8 cellular contexts compared by ENCODE assay signal in the genomic region with DNA sequence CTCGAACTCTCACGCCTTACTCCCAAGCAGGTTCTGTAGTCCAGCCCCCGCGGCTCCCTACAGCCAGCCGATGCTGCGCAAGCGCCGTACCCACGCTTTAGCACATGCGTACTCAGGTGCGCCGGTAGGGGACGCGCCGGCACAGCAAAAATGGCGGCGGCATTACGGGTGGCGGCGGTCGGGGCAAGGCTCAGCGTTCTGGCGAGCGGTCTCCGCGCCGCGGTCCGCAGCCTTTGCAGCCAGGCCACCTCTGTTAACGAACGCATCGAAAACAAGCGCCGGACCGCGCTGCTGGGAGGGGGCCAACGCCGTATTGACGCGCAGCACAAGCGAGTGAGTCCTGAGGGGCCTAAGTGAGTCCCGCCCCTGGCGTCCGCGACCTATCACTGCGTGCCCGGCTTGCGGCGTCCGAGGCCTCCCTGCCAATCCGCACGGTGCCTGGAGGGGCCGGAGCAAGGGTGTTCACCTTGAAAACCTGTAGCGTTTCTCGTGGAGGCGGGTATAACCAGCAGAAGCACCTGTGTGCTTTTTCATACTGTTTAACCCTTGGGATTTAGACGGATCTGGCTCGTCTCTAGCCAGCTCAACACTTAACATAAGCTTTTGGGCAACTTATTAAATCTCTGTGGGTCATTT. TPM values are rescaled to one million over a fixed set of nuclear protein-coding genes. Genes with fewer than 3 reads are reported as not detected.
DNase-seq lines count a peak whose midpoint lies in the region; ATAC-seq and TF ChIP-seq lines count a peak whose summit lies in the region.

Gene PCCB (plus strand): TSS at position 115 of the 636 bp plus-strand sequence. CDS start 36 bp downstream, at position 151.

- H3K27me3 Mint-ChIP-seq in activated naive CD8-positive, alpha-beta T cell treated with anti-CD3 and anti-CD28 coated beads for 36 hours = no peaks in the 10 kb centered on the region

- H3K4me1 ChIP-seq in ovary (ENCODE audit: insufficient read depth) = peaks cover 1% of the 10 kb centered on the region
- H3K4me1 ChIP-seq in thyroid gland = peaks cover 13 to 16% of the 10 kb centered on the region in 2 donors

- no peaks in the 10 kb centered on the region for H3K9me3 Mint-ChIP-seq in activated naive CD8-positive, alpha-beta T cell treated with anti-CD3 and anti-CD28 coated beads for 36 hours

- no peaks in the 10 kb centered on the region for H3K36me3 ChIP-seq in ovary
- no peaks in the 10 kb centered on the region for H3K36me3 ChIP-seq in thyroid gland

- no peaks in the 10 kb centered on the region for H3K9me3 ChIP-seq in ovary
- H3K9me3 ChIP-seq in thyroid gland = no peaks in the 10 kb centered on the region

- TF ChIP-seq CTCF in GM12865 (IDR thresholded peaks at IDR 0.05; ENCODE audit: insufficient read depth, low read depth, low read length, missing control alignments) = peak; percentile 63
- peak; percentile 95 to 99 (median 96) for TF ChIP-seq CTCF in ovary (IDR thresholded peaks at IDR 0.05)
- peak; percentile 62 to 90 (median 84) for TF ChIP-seq CTCF in thyroid gland (IDR thresholded peaks at IDR 0.05)

- H3K27me3 ChIP-seq in ovary (no peaks in the 10 kb centered on the region), thyroid gland (no peaks in the 10 kb centered on the region)

- peak; percentile 98 for DNase-seq in GM12865 (ENCODE audit: low read depth)
- peak; percentile 97 for DNase-seq in NCI-H1105 (lab: John Stamatoyannopoulos, UW)
- DNase-seq in SKM-1 treated with dmso at 0.1 percent for 144 hours (lab: John Stamatoyannopoulos, UW; ENCODE audit: unreplicated experiment) = peak; percentile 83
- peak; percentile 94 for DNase-seq in activated naive CD8-positive, alpha-beta T cell treated with anti-CD3 and anti-CD28 coated beads for 36 hours
- peak; percentile 82 to 96 (median 92) for DNase-seq in head of caudate nucleus
- peak; percentile 92 to 96 (median 93) for DNase-seq in ovary
- DNase-seq in thyroid gland = peak; percentile 97 to 98

- peak within 1 kb of the TSS; percentile 84 for H3K4me3 ChIP-seq in GM12865 (ENCODE audit: low read depth, low read length)
- H3K4me3 ChIP-seq in ovary = peak within 1 kb of the TSS; percentile 72
- H3K4me3 ChIP-seq in thyroid gland (replicated peaks in 1 of 3) = peak within 1 kb of the TSS; percentile 11 to 79 (median 14)

- 0% methylated on average over 49 to 58 of the region's 58 CpGs for WGBS in ovary, 3 donors
- 0 to 1% methylated on average over 31 to 43 of the region's 58 CpGs for WGBS in thyroid gland, 2 donors

- H3K27ac ChIP-seq in ovary (peak within 1 kb of the TSS; percentile 4 to 79), thyroid gland (peak within 1 kb of the TSS; percentile 63 to 91 (median 87))

- ATAC-seq in HG02642 (IDR thresholded peaks at IDR 0.05; ENCODE audit: poor library complexity, unreplicated experiment) = peak; percentile 99

- no peak for TF ChIP-seq EP300 in ovary (IDR thresholded peaks at IDR 0.05)

- peaks cover 14% of the 10 kb centered on the region for H3K4me1 Mint-ChIP-seq in activated naive CD8-positive, alpha-beta T cell treated with anti-CD3 and anti-CD28 coated beads for 36 hours

- H3K4me3 Mint-ChIP-seq in activated naive CD8-positive, alpha-beta T cell treated with anti-CD3 and anti-CD28 coated beads for 36 hours = peak within 1 kb of the TSS; percentile 87

- H3K36me3 Mint-ChIP-seq in activated naive CD8-positive, alpha-beta T cell treated with anti-CD3 and anti-CD28 coated beads for 36 hours = no peaks in the 10 kb centered on the region

- TF ChIP-seq POLR2A in ovary (IDR thresholded peaks at IDR 0.05) = peak; percentile 63
- peak; percentile 25 to 87 for TF ChIP-seq POLR2A in thyroid gland (IDR thresholded peaks at IDR 0.05)

- intact Hi-C loops in head of caudate nucleus (cut with DNase I) = loop anchor here (1.0 to 5.0 kb wide), 2 partner anchors 54 to 502 kb away; partner anchors contain the start of genes MSL2 and STAG1
- intact Hi-C loops in ovary (cut with DNase I) = loop anchor here in 2 of 4 donors (2.0 to 5.0 kb wide), 3 partner anchors 178 to 502 kb away; partner anchors contain the start of gene STAG1 (in 1 of the 2)
- intact Hi-C loops in thyroid gland (cut with DNase I) = loop anchor here (5.0 kb wide), 1 partner anchor 173 kb away; no protein-coding TSS in a partner anchor

- peak within 1 kb of the TSS; percentile 95 for H3K27ac Mint-ChIP-seq in activated naive CD8-positive, alpha-beta T cell treated with anti-CD3 and anti-CD28 coated beads for 36 hours

RNA-seq across cellular contexts. Expression of gene PCCB, which starts in this region (rescaled TPM):
- total RNA-seq in activated naive CD8-positive, alpha-beta T cell treated with anti-CD3 and anti-CD28 coated beads for 36 hours = 10 to 100 TPM; 58.7 to 59.8 TPM
- total RNA-seq in ovary = 10 to 100 TPM in 6 of 7 donors, 1 to 10 TPM in 1; 8.2 to 26.5 (median 22.1) TPM
- 100 to 1,000 TPM in 1 of 2 donors, 10 to 100 TPM in 1; 14.0 to 107 TPM for polyA plus RNA-seq in ovary
- total RNA-seq in thyroid gland = 10 to 100 TPM; 31.2 to 95.8 (median 60.3) TPM

Comparison
In these comparisons a context has a peak if more than half of its experiments do, and no peak if none do; other contexts are left out.
1. Peak in every context shown above with its lines: DNase-seq, ATAC-seq, H3K4me3 ChIP-seq and H3K27ac ChIP-seq.
2. H3K4me3 ChIP-seq: peak in every context shown above with its lines; median percentile 84 in GM12865; 72 in ovary; 14 in thyroid gland.